ENCODE assay signal across 18 cellular contexts in genomic region chr20:3477861-3478544, GRCh38. TPM values are rescaled to one million over a fixed set of nuclear protein-coding genes. Genes with fewer than 3 reads are reported as not detected.
A peak's percentile ranks its signal among the peaks of the same experiment; 100 is the strongest.
DNase-seq lines count a peak whose midpoint lies in the region; ATAC-seq and TF ChIP-seq lines count a peak whose summit lies in the region.
"Had no signal": no experiment of that assay in that cellular context is flagged by ENCODE, and none has a peak within 500 bp of the region (broad histone marks: within the 10 kb centered on the region; RNA-seq: fewer than 3 reads in every experiment).

No MANE protein-coding gene starts in this region.

- no peaks in the 10 kb centered on the region for H3K36me3 ChIP-seq in hepatocyte (replicated peaks; ENCODE audit: insufficient read depth, low read depth)
- H3K36me3 ChIP-seq in liver (ENCODE audit: control insufficient read depth in 4 of 4, insufficient read depth in 3 of 4, low read depth in 1 of 4, low read length in 3 of 4), result no peaks in the 10 kb centered on the region
- no peaks in the 10 kb centered on the region for H3K36me3 ChIP-seq in mucosa of descending colon (ENCODE audit: low read depth)
- H3K36me3 ChIP-seq in PC-9 (ENCODE audit: low read depth), result no peaks in the 10 kb centered on the region
- H3K36me3 ChIP-seq in testis (ENCODE audit: low read depth, missing control alignments), result no peaks in the 10 kb centered on the region
- H3K36me3 ChIP-seq: HAP-1 had no signal

- TF ChIP-seq CTCF in hepatocyte (IDR thresholded peaks at IDR 0.05; ENCODE audit: poor library complexity) (no peak), liver (IDR thresholded peaks at IDR 0.05; ENCODE audit: low read depth, low read length, missing input control) (no peak), mucosa of descending colon (IDR thresholded peaks at IDR 0.05) (no peak), MCF 10A (IDR thresholded peaks at IDR 0.05; ENCODE audit: unreplicated experiment) (no peak), PC-9 (conservative IDR thresholded peaks at IDR 0.05) (no peak), testis (IDR thresholded peaks at IDR 0.05) (no peak)

- CTCF ChIA-PET in activated CD4-positive, alpha-beta T cell treated with anti-CD3 and anti-CD28 coated beads for 36 hours (lab: Charles Lee), result no interaction called here
- CTCF ChIA-PET in MCF 10A (lab: Yijun Ruan, JAX) (no interaction called here), PC-9 (lab: Charles Lee) (no interaction called here)

- H3F3A ChIP-seq in PC-9 (ENCODE audit: insufficient read depth, low read depth), result no peaks in the 10 kb centered on the region

- BruUV-seq in MCF 10A (replicated peaks; lab: Mats Ljungman, UMichigan) (no TSS peak), PC-9 (replicated peaks; lab: Mats Ljungman, UMichigan) (no TSS peak)

- H3K4me3 Mint-ChIP-seq in activated CD4-positive, alpha-beta T cell treated with anti-CD3 and anti-CD28 coated beads, Interleukin-2, amount 10 ng/mL, durations not matched to agents 24 days and 14 days, result no peak overlapping the region
- H3K4me3 Mint-ChIP-seq in activated CD4-positive, alpha-beta T cell treated with anti-CD3 and anti-CD28 coated beads for 36 hours, result no peak overlapping the region
- no peak overlapping the region for H3K4me3 Mint-ChIP-seq in MCF 10A (ENCODE audit: unreplicated experiment)
- H3K4me3 Mint-ChIP-seq: CD14-positive monocyte; CD4-positive, alpha-beta memory T cell had no signal

- no peaks in the 10 kb centered on the region for H3K9me2 ChIP-seq in hepatocyte (replicated peaks; ENCODE audit: insufficient read depth)
- no peaks in the 10 kb centered on the region for H3K9me2 ChIP-seq in PC-9 (ENCODE audit: insufficient read depth)

- POLR2A ChIA-PET in activated CD4-positive, alpha-beta T cell treated with anti-CD3 and anti-CD28 coated beads for 36 hours (lab: Charles Lee), result no interaction called here
- POLR2A ChIA-PET in MCF 10A (lab: Yijun Ruan, JAX), result interaction anchor here (1.1 kb wide), 1 partner anchor 16 kb away, joined by 3 read pairs; no protein-coding TSS in a partner anchor
- POLR2A ChIA-PET in PC-9 (lab: Charles Lee; ENCODE audit: unreplicated experiment), result no interaction called here

- intact Hi-C loops in activated CD4-positive, alpha-beta T cell treated with anti-CD3 and anti-CD28 coated beads, Interleukin-2, amount 10 ng/mL, durations not matched to agents 24 days and 14 days (cut with micrococcal nuclease), result no loop called here
- intact Hi-C loops in activated CD4-positive, alpha-beta T cell treated with anti-CD3 and anti-CD28 coated beads for 36 hours (cut with DNase I, micrococcal nuclease), result loop anchor here in 1 of 2 experiments (10.0 kb wide), 1 partner anchor 337 kb away; no protein-coding TSS in a partner anchor
- intact Hi-C loops in mucosa of descending colon (cut with DNase I, micrococcal nuclease), result loop anchor here in 1 of 2 donors (10.0 kb wide), 1 partner anchor 63 kb away; no protein-coding TSS in a partner anchor
- intact Hi-C loops in MCF 10A (cut with micrococcal nuclease), result no loop called here
- intact Hi-C loops in PC-9 (cut with micrococcal nuclease; ENCODE audit: unreplicated experiment), result loop anchor here (10.0 kb wide), 1 partner anchor 253 kb away; no protein-coding TSS in a partner anchor
- intact Hi-C loops in testis (cut with DNase I; ENCODE audit: low total_unique reads), result no loop called here

- peaks cover 87% of the 10 kb centered on the region for H3K79me2 ChIP-seq in hepatocyte
- peaks cover 21% of the 10 kb centered on the region for H3K79me2 ChIP-seq in PC-9 (ENCODE audit: low read depth)

- H3K27me3 ChIP-seq in hepatocyte, result no peaks in the 10 kb centered on the region
- H3K27me3 ChIP-seq in liver (ENCODE audit: control insufficient read depth in 4 of 4, insufficient read depth in 4 of 4, low read length in 3 of 4), result no peaks in the 10 kb centered on the region
- no peaks in the 10 kb centered on the region for H3K27me3 ChIP-seq in PC-9 (ENCODE audit: insufficient read depth, low read depth)
- H3K27me3 ChIP-seq in testis, result no peaks in the 10 kb centered on the region
- H3K27me3 ChIP-seq: BLaER1 had no signal

- H3K27ac Mint-ChIP-seq in activated CD4-positive, alpha-beta T cell treated with anti-CD3 and anti-CD28 coated beads, Interleukin-2, amount 10 ng/mL, durations not matched to agents 24 days and 14 days, result no peak overlapping the region
- no peak overlapping the region for H3K27ac Mint-ChIP-seq in activated CD4-positive, alpha-beta T cell treated with anti-CD3 and anti-CD28 coated beads for 36 hours
- no peak overlapping the region for H3K27ac Mint-ChIP-seq in MCF 10A (ENCODE audit: low read depth, unreplicated experiment)
- H3K27ac Mint-ChIP-seq: CD4-positive, alpha-beta memory T cell had no signal

- H3K9me3 ChIP-seq in hepatocyte (ENCODE audit: low read depth), result no peaks in the 10 kb centered on the region
- H3K9me3 ChIP-seq in liver (ENCODE audit: control insufficient read depth in 4 of 4, low read length in 3 of 4), result no peaks in the 10 kb centered on the region
- no peaks in the 10 kb centered on the region for H3K9me3 ChIP-seq in mucosa of descending colon
- no peaks in the 10 kb centered on the region for H3K9me3 ChIP-seq in PC-9 (ENCODE audit: insufficient read depth, low read depth)
- no peaks in the 10 kb centered on the region for H3K9me3 ChIP-seq in testis
- H3K9me3 ChIP-seq: BLaER1, HAP-1 had no signal

- H3K9me3 Mint-ChIP-seq in activated CD4-positive, alpha-beta T cell treated with anti-CD3 and anti-CD28 coated beads, Interleukin-2, amount 10 ng/mL, durations not matched to agents 24 days and 14 days, result no peaks in the 10 kb centered on the region
- H3K9me3 Mint-ChIP-seq in activated CD4-positive, alpha-beta T cell treated with anti-CD3 and anti-CD28 coated beads for 36 hours (ENCODE audit: low read depth), result no peaks in the 10 kb centered on the region
- no peaks in the 10 kb centered on the region for H3K9me3 Mint-ChIP-seq in MCF 10A (ENCODE audit: unreplicated experiment)
- H3K9me3 Mint-ChIP-seq: CD14-positive monocyte; CD4-positive, alpha-beta memory T cell; IgD-negative memory B cell had no signal

- WGBS in hepatocyte (ENCODE audit: low lambda C conversion rate, missing lambda C conversion rate), result 94% methylated on average over 5 of the region's 5 CpGs
- WGBS in liver, result 63% methylated on average over 5 of the region's 5 CpGs
- WGBS in testis, 2 donors, result 94 to 97% methylated on average over 5 of the region's 5 CpGs

- no peak overlapping the region for H3K4me3 ChIP-seq in hepatocyte
- no peak overlapping the region for H3K4me3 ChIP-seq in liver (ENCODE audit: low read depth in 1 of 3, low read length in 3 of 3)
- no peak overlapping the region for H3K4me3 ChIP-seq in mucosa of descending colon
- no peak overlapping the region for H3K4me3 ChIP-seq in PC-9
- H3K4me3 ChIP-seq in testis, result no peak overlapping the region
- H3K4me3 ChIP-seq: BLaER1, GM12878, GM23248, HAP-1 had no signal

- H4K20me1 ChIP-seq in hepatocyte (ENCODE audit: insufficient read depth, poor library complexity, severe bottlenecking) (peaks cover 17% of the 10 kb centered on the region), PC-9 (ENCODE audit: insufficient read depth) (no peaks in the 10 kb centered on the region)

- peaks cover 2% of the 10 kb centered on the region for H3K36me3 Mint-ChIP-seq in activated CD4-positive, alpha-beta T cell treated with anti-CD3 and anti-CD28 coated beads, Interleukin-2, amount 10 ng/mL, durations not matched to agents 24 days and 14 days (ENCODE audit: low read depth)
- peaks cover 3% of the 10 kb centered on the region for H3K36me3 Mint-ChIP-seq in activated CD4-positive, alpha-beta T cell treated with anti-CD3 and anti-CD28 coated beads for 36 hours (ENCODE audit: low read depth)
- H3K36me3 Mint-ChIP-seq in MCF 10A (ENCODE audit: insufficient read depth, unreplicated experiment), result peaks cover 7% of the 10 kb centered on the region
- H3K36me3 Mint-ChIP-seq: CD4-positive, alpha-beta memory T cell; IgD-negative memory B cell had no signal

- H3K27ac ChIP-seq in hepatocyte (no peak overlapping the region), liver (ENCODE audit: low read depth in 1 of 2, low read length in 2 of 2) (peak overlapping the region; percentile 39 to 75), PC-9 (no peak overlapping the region), testis (no peak overlapping the region)
- H3K27ac ChIP-seq: 22Rv1, BLaER1, GM23248 had no signal

- TF ChIP-seq RAD21 in liver (IDR thresholded peaks at IDR 0.05), result peak in 1 of 2 donors; percentile 35

- ATAC-seq in activated CD4-positive, alpha-beta T cell treated with anti-CD3 and anti-CD28 coated beads for 36 hours, result no peak
- peak; percentile 15 for ATAC-seq in mucosa of descending colon
- ATAC-seq: GM12878 had no signal

- H2AFZ ChIP-seq in hepatocyte, result no peak overlapping the region
- H2AFZ ChIP-seq in PC-9, result no peak overlapping the region
- H2AFZ ChIP-seq: GM23248 had no signal

- no peaks in the 10 kb centered on the region for H3K27me3 Mint-ChIP-seq in activated CD4-positive, alpha-beta T cell treated with anti-CD3 and anti-CD28 coated beads, Interleukin-2, amount 10 ng/mL, durations not matched to agents 24 days and 14 days
- no peaks in the 10 kb centered on the region for H3K27me3 Mint-ChIP-seq in activated CD4-positive, alpha-beta T cell treated with anti-CD3 and anti-CD28 coated beads for 36 hours
- no peaks in the 10 kb centered on the region for H3K27me3 Mint-ChIP-seq in MCF 10A (ENCODE audit: insufficient read depth, unreplicated experiment)
- H3K27me3 Mint-ChIP-seq: CD4-positive, alpha-beta memory T cell; IgD-negative memory B cell had no signal

- DNase-seq in activated CD4-positive, alpha-beta T cell treated with anti-CD3 and anti-CD28 coated beads, Interleukin-2, amount 10 ng/mL, durations not matched to agents 24 days and 14 days, result peak; percentile 33
- no peak for DNase-seq in activated CD4-positive, alpha-beta T cell treated with anti-CD3 and anti-CD28 coated beads for 36 hours
- DNase-seq in hepatocyte (ENCODE audit: low spot score) (no peak), mucosa of descending colon (no peak), MCF 10A (ENCODE audit: unreplicated experiment) (no peak), PC-9 (no peak), testis (no peak)
- DNase-seq: Calu3; CD4-positive, alpha-beta memory T cell; DMS79 treated with DMSO at 0.1 percent for 48 hours; GM23248 had no signal

- no peak for TF ChIP-seq POLR2A in testis (IDR thresholded peaks at IDR 0.05)

- peaks cover 12% of the 10 kb centered on the region for H3K4me1 ChIP-seq in hepatocyte (ENCODE audit: insufficient read depth)
- peaks cover 12 to 66% (median 48%) of the 10 kb centered on the region in 4 donors for H3K4me1 ChIP-seq in liver (ENCODE audit: control insufficient read depth in 4 of 4, insufficient read depth in 4 of 4, low read length in 3 of 4)
- H3K4me1 ChIP-seq in mucosa of descending colon (ENCODE audit: low read depth), result peaks cover 10% of the 10 kb centered on the region
- H3K4me1 ChIP-seq in PC-9 (replicated peaks; ENCODE audit: insufficient read depth), result peaks cover 4% of the 10 kb centered on the region
- peaks cover 6% of the 10 kb centered on the region for H3K4me1 ChIP-seq in testis
- H3K4me1 ChIP-seq: HAP-1 had no signal

- no peak overlapping the region for H3K9ac ChIP-seq in liver (ENCODE audit: low read depth in 1 of 2, low read length in 2 of 2)
- H3K9ac ChIP-seq: BLaER1, GM23248 had no signal

- H3K4me1 Mint-ChIP-seq in activated CD4-positive, alpha-beta T cell treated with anti-CD3 and anti-CD28 coated beads, Interleukin-2, amount 10 ng/mL, durations not matched to agents 24 days and 14 days, result peaks cover 11% of the 10 kb centered on the region
- peaks cover 24% of the 10 kb centered on the region for H3K4me1 Mint-ChIP-seq in activated CD4-positive, alpha-beta T cell treated with anti-CD3 and anti-CD28 coated beads for 36 hours
- peaks cover 11% of the 10 kb centered on the region for H3K4me1 Mint-ChIP-seq in MCF 10A (ENCODE audit: insufficient read depth, unreplicated experiment)

- H3K4me2 ChIP-seq in hepatocyte (peak overlapping the region; percentile 14), PC-9 (no peak overlapping the region)
- H3K4me2 ChIP-seq: BLaER1 had no signal

RNA-seq across cellular contexts. Expression of gene ATRN, which starts 7.2 kb away (rescaled TPM):
- 11.8 and 12.1 TPM in 2 replicates for total RNA-seq in activated CD4-positive, alpha-beta T cell treated with anti-CD3 and anti-CD28 coated beads, Interleukin-2, amount 10 ng/mL, durations not matched to agents 24 days and 14 days
- total RNA-seq in activated CD4-positive, alpha-beta T cell treated with anti-CD3 and anti-CD28 coated beads for 36 hours, result 1 to 10 TPM; 6.8 to 7.6 TPM
- total RNA-seq in hepatocyte (68.1 and 71.1 TPM in 2 replicates), liver (100 to 1,000 TPM in 1 of 2 donors, 10 to 100 TPM in 1; 57.4 to 104 TPM), mucosa of descending colon (10 to 100 TPM; 22.1 to 28.2 (median 23.7) TPM), MCF 10A (2022) (29.7 and 34.7 TPM in 2 replicates), PC-9 (2021) (34.9 and 35.0 TPM in 2 replicates), testis (10 to 100 TPM; 39.4 to 42.7 TPM)
- polyA plus RNA-seq in hepatocyte (14.7 and 20.3 TPM in 2 replicates), liver (10 to 100 TPM in 1 of 2 donors, 1 to 10 TPM in 1; 8.4 to 34.6 TPM), testis (ENCODE audit: insufficient read depth, low read depth, low replicate concordance) (43.8 TPM)

Comparison
In these comparisons a context has a peak if more than half of its experiments do, and no peak if none do; other contexts are left out.
1. H3K27ac ChIP-seq: peak in liver (2 of 2); none in hepatocyte (single experiment), PC-9 (single experiment) and testis (0 of 2).